ENCODE assay signal across 8 cellular contexts in the genomic region with DNA sequence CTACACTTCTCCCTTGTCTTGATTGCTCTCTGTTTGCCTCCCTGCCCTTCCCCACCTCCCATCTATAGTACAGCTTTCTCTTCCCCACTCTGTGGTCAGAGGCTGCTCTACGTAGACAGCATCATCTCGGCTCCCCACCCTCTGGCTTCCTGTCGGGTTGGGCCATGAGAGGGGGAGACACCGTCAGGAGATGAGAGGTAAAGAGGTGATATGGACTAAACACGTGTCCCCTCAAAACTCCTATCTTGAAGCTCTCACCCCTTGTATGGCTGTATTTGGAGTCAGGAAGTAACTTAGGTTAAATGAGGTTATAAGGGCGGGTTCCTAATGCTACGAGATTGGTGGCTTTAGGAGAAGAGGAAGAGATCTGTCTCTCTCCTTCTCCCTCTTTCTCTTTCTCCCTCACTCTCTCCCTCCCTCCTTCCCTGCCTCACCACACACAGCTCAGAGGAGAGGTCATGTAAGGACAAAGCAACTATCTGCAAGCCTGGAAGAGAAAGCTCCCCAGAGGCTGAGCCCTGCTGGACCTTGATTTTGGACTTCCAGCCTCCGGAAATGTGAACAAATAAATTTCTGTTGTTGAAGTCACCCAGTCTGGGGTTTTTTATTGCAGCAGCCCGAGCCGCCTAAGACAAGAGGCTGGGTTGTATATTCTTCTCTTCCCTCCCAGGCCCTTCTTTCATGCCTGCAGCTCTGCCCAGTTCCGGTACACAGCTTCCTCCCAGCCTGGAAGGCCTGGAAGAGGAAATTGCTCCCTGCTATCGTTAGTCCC.
DNase-seq lines count a peak whose midpoint lies in the region; ATAC-seq and TF ChIP-seq lines count a peak whose summit lies in the region.

No MANE protein-coding gene starts in this region.

- peak; percentile 50 for DNase-seq in activated CD8-positive, alpha-beta memory T cell treated with anti-CD3 and anti-CD28 coated beads, Interleukin-2, amount 10 ng/mL, durations not matched to agents 7 days and 5 days
- DNase-seq in naive thymus-derived CD4-positive, alpha-beta T cell = peak in 7 of 9 donors; percentile 54 to 71 (median 68)
- DNase-seq in COLO829 (ENCODE audit: low spot score) (no peak), inferior parietal cortex (ENCODE audit: extremely low spot score) (no peak), osteoblast (ENCODE audit: insufficient read length, low spot score, missing footprints) (no peak), 8988T (no peak)

- H3K27ac Mint-ChIP-seq in activated CD8-positive, alpha-beta memory T cell treated with anti-CD3 and anti-CD28 coated beads, Interleukin-2, amount 10 ng/mL, durations not matched to agents 7 days and 5 days = peak overlapping the region; percentile 18
- H3K27ac Mint-ChIP-seq in naive thymus-derived CD4-positive, alpha-beta T cell = peak overlapping the region; percentile 48 to 97 (median 88)

- H3K9me3 ChIP-seq in naive thymus-derived CD4-positive, alpha-beta T cell (ENCODE audit: control insufficient read depth in 2 of 3, low read length in 3 of 3) = no peaks in the 10 kb centered on the region
- H3K9me3 ChIP-seq in osteoblast (ENCODE audit: low read depth, low read length) = no peaks in the 10 kb centered on the region

- no peak for TF ChIP-seq CTCF in osteoblast (IDR thresholded peaks at IDR 0.05; ENCODE audit: extremely low read depth, low read depth, low read length)

- peaks cover 11 to 18% of the 10 kb centered on the region in 2 donors for H3K4me1 ChIP-seq in naive thymus-derived CD4-positive, alpha-beta T cell (ENCODE audit: control insufficient read depth in 2 of 2, insufficient read depth in 2 of 2, low read length in 2 of 2)
- H3K4me1 ChIP-seq in osteoblast (ENCODE audit: insufficient read depth, low read length) = no peaks in the 10 kb centered on the region

- H3K4me2 ChIP-seq in osteoblast (ENCODE audit: insufficient read depth, low read length) = no peak overlapping the region

- peak; percentile 49 for ATAC-seq in GM18868 (IDR thresholded peaks at IDR 0.05; ENCODE audit: unreplicated experiment)
- ATAC-seq in HG03342 (IDR thresholded peaks at IDR 0.05; ENCODE audit: unreplicated experiment) = peak; percentile 60
- ATAC-seq in activated CD8-positive, alpha-beta memory T cell treated with anti-CD3 and anti-CD28 coated beads, Interleukin-2, amount 10 ng/mL, durations not matched to agents 7 days and 5 days = peak; percentile 79
- ATAC-seq in naive thymus-derived CD4-positive, alpha-beta T cell = peak; percentile 92

- H3K4me3 Mint-ChIP-seq in activated CD8-positive, alpha-beta memory T cell treated with anti-CD3 and anti-CD28 coated beads, Interleukin-2, amount 10 ng/mL, durations not matched to agents 7 days and 5 days = no peak overlapping the region
- peak overlapping the region; percentile 41 to 77 (median 68) for H3K4me3 Mint-ChIP-seq in naive thymus-derived CD4-positive, alpha-beta T cell

- no peaks in the 10 kb centered on the region for H3K9me3 Mint-ChIP-seq in activated CD8-positive, alpha-beta memory T cell treated with anti-CD3 and anti-CD28 coated beads, Interleukin-2, amount 10 ng/mL, durations not matched to agents 7 days and 5 days (ENCODE audit: low read depth)
- no peaks in the 10 kb centered on the region for H3K9me3 Mint-ChIP-seq in naive thymus-derived CD4-positive, alpha-beta T cell

- no peak overlapping the region for H2AFZ ChIP-seq in osteoblast (ENCODE audit: low read length)

- intact Hi-C loops in naive thymus-derived CD4-positive, alpha-beta T cell (cut with micrococcal nuclease) = loop anchor here in 1 of 2 donors (10.0 kb wide), 1 partner anchor 1284 kb away; no protein-coding TSS in a partner anchor

- peaks cover 8% of the 10 kb centered on the region for H3K4me1 Mint-ChIP-seq in activated CD8-positive, alpha-beta memory T cell treated with anti-CD3 and anti-CD28 coated beads, Interleukin-2, amount 10 ng/mL, durations not matched to agents 7 days and 5 days
- peaks cover 14 to 25% (median 21%) of the 10 kb centered on the region in 7 donors for H3K4me1 Mint-ChIP-seq in naive thymus-derived CD4-positive, alpha-beta T cell

- CTCF ChIA-PET in activated CD8-positive, alpha-beta memory T cell treated with anti-CD3 and anti-CD28 coated beads, Interleukin-2, amount 10 ng/mL, durations not matched to agents 7 days and 5 days (lab: Charles Lee) = interaction anchor here (0.7 to 4.1 kb wide), 2 partner anchors 952 to 1288 kb away, joined by 4 to 28 read pairs; no protein-coding TSS in a partner anchor
- CTCF ChIA-PET in naive thymus-derived CD4-positive, alpha-beta T cell (lab: Charles Lee) = interaction anchor here (0.8 to 4.1 kb wide), 3 partner anchors 14 to 951 kb away, joined by 3 to 40 read pairs (median 13); no protein-coding TSS in a partner anchor

- no peaks in the 10 kb centered on the region for H3K79me2 ChIP-seq in osteoblast (ENCODE audit: insufficient read depth, low read length)

- peak overlapping the region; percentile 19 for H3K27ac ChIP-seq in naive thymus-derived CD4-positive, alpha-beta T cell (ENCODE audit: low read depth, low read length)
- H3K27ac ChIP-seq in osteoblast (ENCODE audit: low read depth, low read length) = no peak overlapping the region

- no peaks in the 10 kb centered on the region for H3K27me3 ChIP-seq in naive thymus-derived CD4-positive, alpha-beta T cell (ENCODE audit: control insufficient read depth in 2 of 2, insufficient read depth in 2 of 2, low read length in 2 of 2)
- no peaks in the 10 kb centered on the region for H3K27me3 ChIP-seq in osteoblast (ENCODE audit: insufficient read depth, low read length)

- no peak overlapping the region for H3K4me3 ChIP-seq in naive thymus-derived CD4-positive, alpha-beta T cell (ENCODE audit: low read length)
- no peak overlapping the region for H3K4me3 ChIP-seq in osteoblast (ENCODE audit: insufficient read depth, low read length)

- POLR2A ChIA-PET in naive thymus-derived CD4-positive, alpha-beta T cell (lab: Charles Lee) = interaction anchor here (1.3 to 1.7 kb wide), 3 partner anchors 20 to 237 kb away, joined by 3 to 11 read pairs (median 8); a partner anchor contains a TSS

- H3K27me3 Mint-ChIP-seq in activated CD8-positive, alpha-beta memory T cell treated with anti-CD3 and anti-CD28 coated beads, Interleukin-2, amount 10 ng/mL, durations not matched to agents 7 days and 5 days = peaks cover 4% of the 10 kb centered on the region
- peaks cover 0 to 4% (median 2%) of the 10 kb centered on the region in 5 donors for H3K27me3 Mint-ChIP-seq in naive thymus-derived CD4-positive, alpha-beta T cell

- no peaks in the 10 kb centered on the region for H3K36me3 ChIP-seq in naive thymus-derived CD4-positive, alpha-beta T cell (ENCODE audit: control insufficient read depth in 2 of 3, insufficient read depth in 3 of 3, low read length in 3 of 3)
- H3K36me3 ChIP-seq in osteoblast (ENCODE audit: insufficient read depth, low read length) = no peaks in the 10 kb centered on the region

- no peaks in the 10 kb centered on the region for H4K20me1 ChIP-seq in osteoblast (ENCODE audit: insufficient read depth, low read length)

- H3K36me3 Mint-ChIP-seq in activated CD8-positive, alpha-beta memory T cell treated with anti-CD3 and anti-CD28 coated beads, Interleukin-2, amount 10 ng/mL, durations not matched to agents 7 days and 5 days = no peaks in the 10 kb centered on the region
- H3K36me3 Mint-ChIP-seq in naive thymus-derived CD4-positive, alpha-beta T cell = no peaks in the 10 kb centered on the region

Comparison
In these comparisons a context has a peak if more than half of its experiments do, and no peak if none do; other contexts are left out.
1. DNase-seq: peak in activated CD8-positive, alpha-beta memory T cell treated with anti-CD3 and anti-CD28 coated beads, Interleukin-2, amount 10 ng/mL, durations not matched to agents 7 days and 5 days (single experiment) and naive thymus-derived CD4-positive, alpha-beta T cell (7 of 9); none in COLO829 (single experiment), inferior parietal cortex (single experiment), osteoblast (single experiment) and 8988T (single experiment).
2. Peak in every context shown above with its lines, with median percentiles within 50 percentile points of each other: ATAC-seq.